In the genomic region with DNA sequence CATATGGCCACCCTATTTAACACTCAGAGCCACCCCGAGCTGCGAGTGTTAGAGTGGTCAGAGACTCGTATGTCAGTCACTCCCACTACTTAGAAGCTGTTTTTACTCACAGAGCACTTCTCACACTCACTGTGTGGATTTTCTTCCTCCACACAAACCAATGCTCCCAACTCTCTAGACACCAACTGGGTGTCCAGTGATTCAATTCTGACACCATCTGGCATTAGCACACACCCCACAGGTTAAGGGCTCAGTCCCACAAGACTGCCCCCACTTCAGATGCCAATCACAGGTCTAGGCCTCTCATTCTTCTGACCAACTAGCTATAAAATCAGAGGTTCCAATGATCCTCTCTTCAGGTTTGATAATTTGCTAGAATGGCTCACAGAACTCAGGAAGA, we compare ENCODE assay signal across 21 cellular contexts.
"Had no signal": no experiment of that assay in that cellular context is flagged by ENCODE, and none has a peak within 500 bp of the region (broad histone marks: within the 10 kb centered on the region; RNA-seq: fewer than 3 reads in every experiment).

No MANE protein-coding gene starts in this region.

- H3K4me3 ChIP-seq: left ventricle myocardium inferior, mucosa of descending colon had no signal

- H3K4me3 Mint-ChIP-seq: natural killer cell; stimulated activated naive B cell treated with anti-CD40 and anti-IgM and Interleukin-4, amounts not matched to agents 10 μg/mL and 1 μg/mL and 100 μg/mL, for 72 hours; T-cell; type B pancreatic cell had no signal

- H3K36me3 ChIP-seq: left ventricle myocardium inferior had no signal

- ATAC-seq: mucosa of descending colon; natural killer cell; SK-N-SH treated with all-trans-retinoic acid at 6 μM for 48 hours; stimulated activated naive B cell treated with anti-CD40 and anti-IgM and Interleukin-4, amounts not matched to agents 10 μg/mL and 1 μg/mL and 100 μg/mL, for 72 hours; T-cell had no signal

- H2AFZ ChIP-seq: parathyroid adenoma had no signal

- H3K36me3 Mint-ChIP-seq: natural killer cell had no signal

- H3K27ac Mint-ChIP-seq: natural killer cell; stimulated activated naive B cell treated with anti-CD40 and anti-IgM and Interleukin-4, amounts not matched to agents 10 μg/mL and 1 μg/mL and 100 μg/mL, for 72 hours; T-cell; type B pancreatic cell had no signal

- DNase-seq: activated CD4-positive, alpha-beta T cell treated with anti-CD3 and anti-CD28 coated beads for 48 hours; activated CD4-positive, CD25-positive, alpha-beta regulatory T cell; activated CD8-positive, alpha-beta memory T cell treated with anti-CD3 and anti-CD28 coated beads for 24 hours; activated CD8-positive, alpha-beta memory T cell treated with anti-CD3 and anti-CD28 coated beads, Interleukin-2, amount 50 U/mL, for 48 hours; activated effector memory CD4-positive, alpha-beta T cell treated with Interleukin-2 at 50 U/mL for 16 hours; activated naive CD4-positive, alpha-beta T cell treated with anti-CD3 and anti-CD28 coated beads, Interleukin-2, amount 50 U/mL, for 16 hours; activated T-cell treated with anti-CD3 and anti-CD28 coated beads, Interleukin-2, amount 50 U/mL, for 48 hours; aorta; cortex of kidney; effector CD8-positive, alpha-beta T cell; foreskin fibroblast; glutamatergic neuron; left ventricle myocardium inferior; mesenchymal stem cell; mucosa of descending colon; natural killer cell; stimulated activated naive B cell treated with anti-CD40 and anti-IgM and Interleukin-4, amounts not matched to agents 10 μg/mL and 1 μg/mL and 100 μg/mL, for 72 hours; T-cell had no signal

- H3K27ac ChIP-seq: left ventricle myocardium inferior, parathyroid adenoma had no signal

- H3K4me1 Mint-ChIP-seq: natural killer cell; stimulated activated naive B cell treated with anti-CD40 and anti-IgM and Interleukin-4, amounts not matched to agents 10 μg/mL and 1 μg/mL and 100 μg/mL, for 72 hours; T-cell had no signal

- H3K4me1 ChIP-seq: left ventricle myocardium inferior had no signal

- H3K9me3 Mint-ChIP-seq: natural killer cell; stimulated activated naive B cell treated with anti-CD40 and anti-IgM and Interleukin-4, amounts not matched to agents 10 μg/mL and 1 μg/mL and 100 μg/mL, for 72 hours; T-cell; type B pancreatic cell had no signal

- H3K27me3 Mint-ChIP-seq: stimulated activated naive B cell treated with anti-CD40 and anti-IgM and Interleukin-4, amounts not matched to agents 10 μg/mL and 1 μg/mL and 100 μg/mL, for 72 hours; T-cell; type B pancreatic cell had no signal

- H3K79me2 ChIP-seq: parathyroid adenoma had no signal

- H3K9me3 ChIP-seq: left ventricle myocardium inferior, mucosa of descending colon had no signal
